1 cellular context compared by ENCODE assay signal in the genomic region with DNA sequence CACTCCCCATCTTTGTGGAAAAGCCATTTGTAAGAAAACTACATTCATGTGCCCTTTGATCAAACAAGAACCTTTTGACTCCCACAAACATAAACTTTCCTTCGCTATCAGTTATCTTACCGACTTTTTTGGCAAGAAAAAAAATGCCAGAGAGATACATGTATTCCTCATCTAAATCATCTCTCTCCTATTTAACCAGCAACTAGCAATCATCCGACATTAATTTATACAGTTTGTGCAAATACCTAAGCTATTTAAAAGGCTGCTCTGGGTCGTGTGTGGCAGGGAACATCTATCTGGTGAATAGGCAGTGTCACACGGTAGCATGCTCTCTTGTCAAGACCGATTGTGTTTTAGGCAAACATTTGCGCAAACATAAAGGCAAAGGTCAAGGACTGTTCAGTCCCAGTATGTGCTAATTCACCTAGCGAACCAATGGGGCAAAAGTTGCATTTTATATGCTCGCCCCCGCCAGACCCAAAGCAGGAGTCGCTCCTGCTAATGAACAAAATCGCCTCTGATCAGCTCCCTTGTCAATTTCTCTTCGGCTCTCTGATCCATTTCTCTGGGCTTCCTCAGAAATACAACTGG.
TF ChIP-seq lines count a peak whose summit lies in the region.

No MANE protein-coding gene starts in this region.

TF ChIP-seq in HepG2, 621 proteins besides CTCF, POLR2A, EP300 and RAD21 (continued from another document and continues in another):
- TF ChIP-seq ZNF276 (CRISPR knock-in tag; IDR thresholded peaks at IDR 0.05; ENCODE audit: low read depth) (no peak), ZNF83 (CRISPR knock-in tag; IDR thresholded peaks at IDR 0.05; ENCODE audit: borderline replicate concordance) (no peak), ZNF160 (CRISPR knock-in tag; IDR thresholded peaks at IDR 0.05) (no peak), MED1 (CRISPR knock-in tag; IDR thresholded peaks at IDR 0.05) (no peak), KAT7 (CRISPR knock-in tag; IDR thresholded peaks at IDR 0.05; ENCODE audit: borderline replicate concordance) (no peak), UBTF (CRISPR knock-in tag; IDR thresholded peaks at IDR 0.05) (no peak), ZBTB3 (CRISPR knock-in tag; IDR thresholded peaks at IDR 0.05; ENCODE audit: borderline replicate concordance, low read depth) (no peak), MTA1 (CRISPR knock-in tag; IDR thresholded peaks at IDR 0.05; ENCODE audit: borderline replicate concordance) (no peak), ZNF737 (CRISPR knock-in tag; IDR thresholded peaks at IDR 0.05; ENCODE audit: borderline replicate concordance) (no peak), HNF4A (CRISPR knock-in tag; IDR thresholded peaks at IDR 0.05) (peak; percentile 92), ZFP82 (CRISPR knock-in tag; IDR thresholded peaks at IDR 0.05; ENCODE audit: borderline replicate concordance) (no peak), RARA (CRISPR knock-in tag; IDR thresholded peaks at IDR 0.05) (peak; percentile 76), KDM5B (CRISPR knock-in tag; IDR thresholded peaks at IDR 0.05; ENCODE audit: borderline replicate concordance) (no peak), HNRNPH1 (optimal IDR thresholded peaks at IDR 0.05; ENCODE audit: low read depth, low read length) (no peak), TEAD2 (CRISPR knock-in tag; IDR thresholded peaks at IDR 0.05) (no peak), TFAP4 (IDR thresholded peaks at IDR 0.05; ENCODE audit: borderline replicate concordance, low read depth) (no peak; the same call in 1 of the 2 replicates), ZNF607 (CRISPR knock-in tag; IDR thresholded peaks at IDR 0.05; ENCODE audit: borderline replicate concordance) (no peak), ZC3H4 (CRISPR knock-in tag; IDR thresholded peaks at IDR 0.05; ENCODE audit: borderline replicate concordance) (no peak), FOXK1 (CRISPR knock-in tag; IDR thresholded peaks at IDR 0.05; ENCODE audit: borderline replicate concordance, low read depth) (peak; percentile 41; the same call in 1 of the 2 replicates), FOXJ3 (CRISPR knock-in tag; IDR thresholded peaks at IDR 0.05; ENCODE audit: borderline replicate concordance) (peak; percentile 46; the same call in 1 of the 2 replicates), MYC (CRISPR knock-in tag; IDR thresholded peaks at IDR 0.05; ENCODE audit: borderline replicate concordance) (no peak), FOXO1 (CRISPR knock-in tag; IDR thresholded peaks at IDR 0.05) (no peak), PBX3 (CRISPR knock-in tag; IDR thresholded peaks at IDR 0.05; ENCODE audit: borderline replicate concordance) (no peak), ZNF530 (CRISPR knock-in tag; IDR thresholded peaks at IDR 0.05; ENCODE audit: low read depth) (no peak), FLYWCH1 (CRISPR knock-in tag; IDR thresholded peaks at IDR 0.05) (no peak), ZNF430 (CRISPR knock-in tag; IDR thresholded peaks at IDR 0.05) (0 out of 2 replicates have a peak, but pooled peaks have one; percentile 18), ZNF337 (CRISPR knock-in tag; IDR thresholded peaks at IDR 0.05; ENCODE audit: borderline replicate concordance, low read depth) (no peak), TBX3 (IDR thresholded peaks at IDR 0.05; ENCODE audit: borderline replicate concordance) (no peak), ZNF407 (CRISPR knock-in tag; IDR thresholded peaks at IDR 0.05; ENCODE audit: not compliant biosample characterization) (no peak)
- TF ChIP-seq, protein P1, sequence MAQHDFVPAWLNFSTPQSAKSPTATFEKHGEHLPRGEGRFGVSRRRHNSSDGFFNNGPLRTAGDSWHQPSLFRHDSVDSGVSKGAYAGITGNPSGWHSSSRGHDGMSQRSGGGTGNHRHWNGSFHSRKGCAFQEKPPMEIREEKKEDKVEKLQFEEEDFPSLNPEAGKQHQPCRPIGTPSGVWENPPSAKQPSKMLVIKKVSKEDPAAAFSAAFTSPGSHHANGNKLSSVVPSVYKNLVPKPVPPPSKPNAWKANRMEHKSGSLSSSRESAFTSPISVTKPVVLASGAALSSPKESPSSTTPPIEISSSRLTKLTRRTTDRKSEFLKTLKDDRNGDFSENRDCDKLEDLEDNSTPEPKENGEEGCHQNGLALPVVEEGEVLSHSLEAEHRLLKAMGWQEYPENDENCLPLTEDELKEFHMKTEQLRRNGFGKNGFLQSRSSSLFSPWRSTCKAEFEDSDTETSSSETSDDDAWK (CRISPR knock-in tag; IDR thresholded peaks at IDR 0.05) = no peak
- TF ChIP-seq, protein P2, sequence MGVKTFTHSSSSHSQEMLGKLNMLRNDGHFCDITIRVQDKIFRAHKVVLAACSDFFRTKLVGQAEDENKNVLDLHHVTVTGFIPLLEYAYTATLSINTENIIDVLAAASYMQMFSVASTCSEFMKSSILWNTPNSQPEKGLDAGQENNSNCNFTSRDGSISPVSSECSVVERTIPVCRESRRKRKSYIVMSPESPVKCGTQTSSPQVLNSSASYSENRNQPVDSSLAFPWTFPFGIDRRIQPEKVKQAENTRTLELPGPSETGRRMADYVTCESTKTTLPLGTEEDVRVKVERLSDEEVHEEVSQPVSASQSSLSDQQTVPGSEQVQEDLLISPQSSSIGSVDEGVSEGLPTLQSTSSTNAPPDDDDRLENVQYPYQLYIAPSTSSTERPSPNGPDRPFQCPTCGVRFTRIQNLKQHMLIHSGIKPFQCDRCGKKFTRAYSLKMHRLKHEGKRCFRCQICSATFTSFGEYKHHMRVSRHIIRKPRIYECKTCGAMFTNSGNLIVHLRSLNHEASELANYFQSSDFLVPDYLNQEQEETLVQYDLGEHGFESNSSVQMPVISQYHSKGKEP (CRISPR knock-in tag; IDR thresholded peaks at IDR 0.05) = no peak
- TF ChIP-seq, protein P3, sequence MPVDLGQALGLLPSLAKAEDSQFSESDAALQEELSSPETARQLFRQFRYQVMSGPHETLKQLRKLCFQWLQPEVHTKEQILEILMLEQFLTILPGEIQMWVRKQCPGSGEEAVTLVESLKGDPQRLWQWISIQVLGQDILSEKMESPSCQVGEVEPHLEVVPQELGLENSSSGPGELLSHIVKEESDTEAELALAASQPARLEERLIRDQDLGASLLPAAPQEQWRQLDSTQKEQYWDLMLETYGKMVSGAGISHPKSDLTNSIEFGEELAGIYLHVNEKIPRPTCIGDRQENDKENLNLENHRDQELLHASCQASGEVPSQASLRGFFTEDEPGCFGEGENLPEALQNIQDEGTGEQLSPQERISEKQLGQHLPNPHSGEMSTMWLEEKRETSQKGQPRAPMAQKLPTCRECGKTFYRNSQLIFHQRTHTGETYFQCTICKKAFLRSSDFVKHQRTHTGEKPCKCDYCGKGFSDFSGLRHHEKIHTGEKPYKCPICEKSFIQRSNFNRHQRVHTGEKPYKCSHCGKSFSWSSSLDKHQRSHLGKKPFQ (CRISPR knock-in tag; IDR thresholded peaks at IDR 0.05; ENCODE audit: insufficient replicate concordance) = no peak
- TF ChIP-seq, protein P4, sequence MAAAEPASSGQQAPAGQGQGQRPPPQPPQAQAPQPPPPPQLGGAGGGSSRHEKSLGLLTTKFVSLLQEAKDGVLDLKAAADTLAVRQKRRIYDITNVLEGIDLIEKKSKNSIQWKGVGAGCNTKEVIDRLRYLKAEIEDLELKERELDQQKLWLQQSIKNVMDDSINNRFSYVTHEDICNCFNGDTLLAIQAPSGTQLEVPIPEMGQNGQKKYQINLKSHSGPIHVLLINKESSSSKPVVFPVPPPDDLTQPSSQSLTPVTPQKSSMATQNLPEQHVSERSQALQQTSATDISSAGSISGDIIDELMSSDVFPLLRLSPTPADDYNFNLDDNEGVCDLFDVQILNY (CRISPR knock-in tag; conservative IDR thresholded peaks at IDR 0.05) = no peak
